In genomic region chr10:34808789-34809745, GRCh38 we compare ENCODE assay signal across 8 cellular contexts. TPM values are rescaled to one million over a fixed set of nuclear protein-coding genes. Genes with fewer than 3 reads are reported as not detected.
DNase-seq lines count a peak whose midpoint lies in the region; ATAC-seq and TF ChIP-seq lines count a peak whose summit lies in the region.

No MANE protein-coding gene starts in this region.

- H3K27ac Mint-ChIP-seq in MCF 10A (ENCODE audit: low read depth, unreplicated experiment) (no peak overlapping the region), neural progenitor cell (peak overlapping the region; percentile 69)
- H3K27ac Mint-ChIP-seq in stimulated activated memory B cell treated with anti-CD40 and anti-IgM and Interleukin-4, amounts not matched to agents 10 μg/mL and 1 μg/mL and 100 μg/mL, for 72 hours, result no peak overlapping the region

- H3K4me1 Mint-ChIP-seq in MCF 10A (ENCODE audit: insufficient read depth, unreplicated experiment), result peaks cover 53% of the 10 kb centered on the region
- H3K4me1 Mint-ChIP-seq in neural progenitor cell, result peaks cover 59% of the 10 kb centered on the region
- H3K4me1 Mint-ChIP-seq in stimulated activated memory B cell treated with anti-CD40 and anti-IgM and Interleukin-4, amounts not matched to agents 10 μg/mL and 1 μg/mL and 100 μg/mL, for 72 hours, result peaks cover 7% of the 10 kb centered on the region

- H3K9me3 Mint-ChIP-seq in MCF 10A (ENCODE audit: unreplicated experiment) (no peaks in the 10 kb centered on the region), neural progenitor cell (no peaks in the 10 kb centered on the region)
- no peaks in the 10 kb centered on the region for H3K9me3 Mint-ChIP-seq in stimulated activated memory B cell treated with anti-CD40 and anti-IgM and Interleukin-4, amounts not matched to agents 10 μg/mL and 1 μg/mL and 100 μg/mL, for 72 hours

- H3K27ac ChIP-seq in breast epithelium (peak overlapping the region in 1 of 2 donors; percentile 8), esophagus muscularis mucosa (replicated peaks in 1 of 4) (peak overlapping the region; percentile 70 to 76 (median 70)), neural progenitor cell (no peak overlapping the region), OCI-LY7 (ENCODE audit: low read depth, low read length, poor library complexity, severe bottlenecking) (no peak overlapping the region)

- POLR2A ChIA-PET in MCF 10A (lab: Yijun Ruan, JAX), result interaction anchor here (0.6 to 0.7 kb wide), 2 partner anchors 70 to 969 kb away, joined by 3 read pairs; no protein-coding TSS in a partner anchor
- POLR2A ChIA-PET in OCI-LY7 (lab: Charles Lee), result interaction anchor here (0.7 to 1.1 kb wide), 2 partner anchors 13 to 45 kb away, joined by 3 to 4 read pairs; no protein-coding TSS in a partner anchor

- no peak overlapping the region for H2AFZ ChIP-seq in neural progenitor cell (replicated peaks)
- no peak overlapping the region for H2AFZ ChIP-seq in OCI-LY7 (ENCODE audit: low read length)

- H3K79me2 ChIP-seq in neural progenitor cell (ENCODE audit: low read depth) (peaks cover 100% of the 10 kb centered on the region), OCI-LY7 (ENCODE audit: insufficient read depth, low read depth, low read length) (no peaks in the 10 kb centered on the region)

- TF ChIP-seq CTCF in breast epithelium (IDR thresholded peaks at IDR 0.05) (no peak), MCF 10A (IDR thresholded peaks at IDR 0.05; ENCODE audit: unreplicated experiment) (no peak), esophagus muscularis mucosa (IDR thresholded peaks at IDR 0.05) (no peak), neural progenitor cell (IDR thresholded peaks at IDR 0.05) (no peak), OCI-LY7 (conservative IDR thresholded peaks at IDR 0.05; ENCODE audit: low read length) (no peak)

- TF ChIP-seq POLR2A in breast epithelium (IDR thresholded peaks at IDR 0.05), result no peak
- no peak for TF ChIP-seq POLR2A in esophagus muscularis mucosa (IDR thresholded peaks at IDR 0.05; ENCODE audit: low read depth)

- BruUV-seq in MCF 10A (replicated peaks; lab: Mats Ljungman, UMichigan) (no TSS peak), OCI-LY7 (replicated peaks; lab: Mats Ljungman, UMichigan) (no TSS peak)

- H3K27me3 Mint-ChIP-seq in MCF 10A (ENCODE audit: insufficient read depth, unreplicated experiment) (no peaks in the 10 kb centered on the region), neural progenitor cell (ENCODE audit: insufficient read depth, low read depth) (peaks cover 4% of the 10 kb centered on the region)
- H3K27me3 Mint-ChIP-seq in stimulated activated memory B cell treated with anti-CD40 and anti-IgM and Interleukin-4, amounts not matched to agents 10 μg/mL and 1 μg/mL and 100 μg/mL, for 72 hours, result peaks cover 47% of the 10 kb centered on the region

- peaks cover 90% of the 10 kb centered on the region for H4K20me1 ChIP-seq in neural progenitor cell (ENCODE audit: low read depth)
- no peaks in the 10 kb centered on the region for H4K20me1 ChIP-seq in OCI-LY7 (ENCODE audit: insufficient read depth, low read length)

- intact Hi-C loops in breast epithelium (cut with DNase I; ENCODE audit: low total_unique reads) (no loop called here), MCF 10A (cut with micrococcal nuclease) (no loop called here), esophagus muscularis mucosa (cut with DNase I) (loop anchor here (5.0 kb wide), 1 partner anchor 142 kb away; no protein-coding TSS in a partner anchor), OCI-LY7 (cut with micrococcal nuclease; ENCODE audit: unreplicated experiment) (no loop called here)

- no peaks in the 10 kb centered on the region for H3K36me3 ChIP-seq in breast epithelium
- H3K36me3 ChIP-seq in esophagus muscularis mucosa, result no peaks in the 10 kb centered on the region
- no peaks in the 10 kb centered on the region for H3K36me3 ChIP-seq in neural progenitor cell
- no peaks in the 10 kb centered on the region for H3K36me3 ChIP-seq in OCI-LY7 (ENCODE audit: insufficient read depth, low read length)

- H3K4me2 ChIP-seq in neural progenitor cell, result peak overlapping the region; percentile 72
- no peak overlapping the region for H3K4me2 ChIP-seq in OCI-LY7 (ENCODE audit: low read length)

- H3K36me3 Mint-ChIP-seq in MCF 10A (ENCODE audit: insufficient read depth, unreplicated experiment) (peaks cover 5% of the 10 kb centered on the region), neural progenitor cell (peaks cover 13% of the 10 kb centered on the region)
- H3K36me3 Mint-ChIP-seq in stimulated activated memory B cell treated with anti-CD40 and anti-IgM and Interleukin-4, amounts not matched to agents 10 μg/mL and 1 μg/mL and 100 μg/mL, for 72 hours, result no peaks in the 10 kb centered on the region

- peak overlapping the region; percentile 14 to 39 (median 18) for H3K4me3 ChIP-seq in breast epithelium
- peak overlapping the region; percentile 18 to 42 (median 30) for H3K4me3 ChIP-seq in esophagus muscularis mucosa
- H3K4me3 ChIP-seq in neural progenitor cell, result peak overlapping the region; percentile 27
- H3K4me3 ChIP-seq in OCI-LY7 (ENCODE audit: low read depth, low read length, poor library complexity, severe bottlenecking), result no peak overlapping the region

- CTCF ChIA-PET in MCF 10A (lab: Yijun Ruan, JAX), result interaction anchor here (1.0 kb wide), 1 partner anchor 88 kb away, joined by 3 read pairs; no protein-coding TSS in a partner anchor
- CTCF ChIA-PET in OCI-LY7 (lab: Charles Lee; ENCODE audit: unreplicated experiment), result no interaction called here

- H3K4me1 ChIP-seq in breast epithelium (peaks cover 0 to 9% of the 10 kb centered on the region in 2 donors), esophagus muscularis mucosa (peaks cover 38 to 65% (median 56%) of the 10 kb centered on the region in 4 donors), neural progenitor cell (peaks cover 39% of the 10 kb centered on the region), OCI-LY7 (ENCODE audit: insufficient read depth, low read length, poor library complexity, severe bottlenecking) (no peaks in the 10 kb centered on the region)

- TF ChIP-seq EP300 in esophagus muscularis mucosa (IDR thresholded peaks at IDR 0.05), result no peak

- H3K9ac ChIP-seq in neural progenitor cell, result no peak overlapping the region

- WGBS in esophagus muscularis mucosa, result 43% methylated on average over 14 of the region's 19 CpGs

- H3K4me3 Mint-ChIP-seq in MCF 10A (ENCODE audit: unreplicated experiment) (no peak overlapping the region), neural progenitor cell (peak overlapping the region; percentile 57)
- no peak overlapping the region for H3K4me3 Mint-ChIP-seq in stimulated activated memory B cell treated with anti-CD40 and anti-IgM and Interleukin-4, amounts not matched to agents 10 μg/mL and 1 μg/mL and 100 μg/mL, for 72 hours

- no peak for ATAC-seq in stimulated activated memory B cell treated with anti-CD40 and anti-IgM and Interleukin-4, amounts not matched to agents 10 μg/mL and 1 μg/mL and 100 μg/mL, for 72 hours
- no peak for ATAC-seq in HG03442 (IDR thresholded peaks at IDR 0.05; ENCODE audit: unreplicated experiment)

- DNase-seq in breast epithelium (ENCODE audit: low spot score in 2 of 2), result no peak
- DNase-seq in MCF 10A (ENCODE audit: unreplicated experiment), result no peak
- peak; percentile 80 for DNase-seq in NCI-H187 treated with DMSO at 0.1 percent for 48 hours (lab: John Stamatoyannopoulos, UW)
- DNase-seq in esophagus muscularis mucosa (ENCODE audit: extremely low spot score), result no peak
- DNase-seq in neural progenitor cell (ENCODE audit: low spot score), result peak; percentile 75
- no peak for DNase-seq in OCI-LY7 (ENCODE audit: low spot score)

- H3K9me2 ChIP-seq in OCI-LY7 (ENCODE audit: insufficient read depth, low read length), result no peaks in the 10 kb centered on the region

- no peaks in the 10 kb centered on the region for H3K27me3 ChIP-seq in breast epithelium
- H3K27me3 ChIP-seq in esophagus muscularis mucosa, result no peaks in the 10 kb centered on the region
- no peaks in the 10 kb centered on the region for H3K27me3 ChIP-seq in neural progenitor cell

- H3K9me3 ChIP-seq in breast epithelium, result no peaks in the 10 kb centered on the region
- no peaks in the 10 kb centered on the region for H3K9me3 ChIP-seq in esophagus muscularis mucosa
- H3K9me3 ChIP-seq in neural progenitor cell (ENCODE audit: low read depth), result no peaks in the 10 kb centered on the region
- H3K9me3 ChIP-seq in OCI-LY7 (ENCODE audit: low read length), result no peaks in the 10 kb centered on the region

- peaks cover 9% of the 10 kb centered on the region for H3F3A ChIP-seq in neural progenitor cell (ENCODE audit: low read depth)

RNA-seq across cellular contexts. Expression of gene PARD3, which starts 6.0 kb away (rescaled TPM):
- total RNA-seq in breast epithelium (10 to 100 TPM; 48.2 to 93.7 (median 60.6) TPM), MCF 10A (2022) (49.6 and 70.0 TPM in 2 replicates), esophagus muscularis mucosa (100 to 1,000 TPM in 3 of 4 donors, 10 to 100 TPM in 1; 98.9 to 122 (median 105) TPM), neural progenitor cell (ENCODE audit: low replicate concordance) (55.3 and 58.7 TPM in 2 replicates), OCI-LY7 (2022) (not detected in 2 replicates)
- not detected in 2 replicates for total RNA-seq in OCI-LY7 (2014; rRNA removed; shearing (Covaris generic))

Comparison
In these comparisons a context has a peak if more than half of its experiments do, and no peak if none do; other contexts are left out.
1. DNase-seq: peak in NCI-H187 treated with DMSO at 0.1 percent for 48 hours (single experiment) and neural progenitor cell (single experiment); none in breast epithelium (0 of 2), MCF 10A (single experiment), esophagus muscularis mucosa (single experiment) and OCI-LY7 (single experiment).
2. H3K27ac ChIP-seq: peak in esophagus muscularis mucosa (4 of 4); none in neural progenitor cell (single experiment) and OCI-LY7 (single experiment).
3. RNA of gene PARD3, which starts 6.0 kb away (total RNA-seq): 98.9 to 122 TPM in esophagus muscularis mucosa, 49.6 to 70.0 TPM in MCF 10A, 48.2 to 93.7 TPM in breast epithelium and 55.3 to 58.7 TPM in neural progenitor cell; not detected in OCI-LY7; every median in the first group is over 10 times any median in the second.